In genomic region chr7:27740449-27741086, GRCh38 we compare ENCODE assay signal across 8 cellular contexts. TPM values are rescaled to one million over a fixed set of nuclear protein-coding genes. Genes with fewer than 3 reads are reported as not detected.
DNase-seq lines count a peak whose midpoint lies in the region; ATAC-seq, FAIRE-seq and TF ChIP-seq lines count a peak whose summit lies in the region.

No MANE protein-coding gene starts in this region.

- in situ Hi-C loops in Caki2 (cut with HindIII; ENCODE audit: low pct_unique_long_range_greater_than_20kb, low sequenced_read_pairs): no loop called here

- DNase-seq in Caki2 (ENCODE audit: low read depth) (peak; percentile 88), HTR-8/SVneo (ENCODE audit: insufficient read length, low spot score) (peak; percentile 64), NOMO-1 treated with DMSO at 0.1 percent for 48 hours (lab: John Stamatoyannopoulos, UW; ENCODE audit: unreplicated experiment) (peak; percentile 66), endothelial cell (ENCODE audit: low spot score) (peak; percentile 79), mesothelial cell of epicardium (ENCODE audit: low spot score in 2 of 2, unreplicated experiment in 2 of 2) (peak; percentile 78 to 91)
- peak; percentile 80 for DNase-seq in activated CD8-positive, alpha-beta memory T cell treated with anti-CD3 and anti-CD28 coated beads, Interleukin-2, amount 50 U/mL, for 4 hours
- DNase-seq in stimulated activated CD8-positive, alpha-beta memory T cell treated with anti-CD3 and anti-CD28 coated beads, Interleukin-2, amount 100 ng/mL, for 1 hour (ENCODE audit: low read depth in 2 of 2): peak; percentile 63 to 68

- peak overlapping the region; percentile 97 for H3K4me3 Mint-ChIP-seq in endothelial cell (ENCODE audit: unreplicated experiment)
- H3K4me3 Mint-ChIP-seq in mesothelial cell of epicardium: peak overlapping the region; percentile 83

- H3K4me1 Mint-ChIP-seq in endothelial cell (ENCODE audit: unreplicated experiment): peaks cover 36% of the 10 kb centered on the region
- peaks cover 57% of the 10 kb centered on the region for H3K4me1 Mint-ChIP-seq in mesothelial cell of epicardium

- peaks cover 3% of the 10 kb centered on the region for H3K36me3 Mint-ChIP-seq in endothelial cell (ENCODE audit: low read depth, unreplicated experiment)
- no peaks in the 10 kb centered on the region for H3K36me3 Mint-ChIP-seq in mesothelial cell of epicardium

- FAIRE-seq in HTR-8/SVneo (lab: Jason Lieb, UNC): peak; percentile 13

- TF ChIP-seq CTCF in endothelial cell (IDR thresholded peaks at IDR 0.05; ENCODE audit: unreplicated experiment) (no peak), mesothelial cell of epicardium (IDR thresholded peaks at IDR 0.05; ENCODE audit: unreplicated experiment) (no peak)

- H3K9me3 Mint-ChIP-seq in endothelial cell (ENCODE audit: unreplicated experiment) (no peaks in the 10 kb centered on the region), mesothelial cell of epicardium (no peaks in the 10 kb centered on the region)

- peaks cover 17% of the 10 kb centered on the region for H3K27me3 Mint-ChIP-seq in endothelial cell (ENCODE audit: unreplicated experiment)
- H3K27me3 Mint-ChIP-seq in mesothelial cell of epicardium (ENCODE audit: low read depth): no peaks in the 10 kb centered on the region

- ATAC-seq in GM21390 (IDR thresholded peaks at IDR 0.05; ENCODE audit: unreplicated experiment): peak; percentile 69

- H3K27ac Mint-ChIP-seq in endothelial cell (ENCODE audit: unreplicated experiment) (peak overlapping the region; percentile 98), mesothelial cell of epicardium (peak overlapping the region; percentile 99)

RNA-seq across cellular contexts. Expression of gene TAX1BP1, which starts 0.6 kb away (rescaled TPM):
- total RNA-seq in Caki2 (2014; rRNA removed; shearing (Covaris generic); ENCODE audit: low replicate concordance): 29.7 and 42.8 TPM in 2 replicates
- total RNA-seq in endothelial cell (ENCODE audit: unreplicated experiment): 124 TPM
- total RNA-seq in mesothelial cell of epicardium: 84.8 to 90.2 TPM (median 89.8 TPM) in 3 replicates

Comparison
In these comparisons a context has a peak if more than half of its experiments do, and no peak if none do; other contexts are left out.
1. Peak in every context shown above with its lines: DNase-seq and ATAC-seq.